13 cellular contexts compared by ENCODE assay signal in the genomic region with DNA sequence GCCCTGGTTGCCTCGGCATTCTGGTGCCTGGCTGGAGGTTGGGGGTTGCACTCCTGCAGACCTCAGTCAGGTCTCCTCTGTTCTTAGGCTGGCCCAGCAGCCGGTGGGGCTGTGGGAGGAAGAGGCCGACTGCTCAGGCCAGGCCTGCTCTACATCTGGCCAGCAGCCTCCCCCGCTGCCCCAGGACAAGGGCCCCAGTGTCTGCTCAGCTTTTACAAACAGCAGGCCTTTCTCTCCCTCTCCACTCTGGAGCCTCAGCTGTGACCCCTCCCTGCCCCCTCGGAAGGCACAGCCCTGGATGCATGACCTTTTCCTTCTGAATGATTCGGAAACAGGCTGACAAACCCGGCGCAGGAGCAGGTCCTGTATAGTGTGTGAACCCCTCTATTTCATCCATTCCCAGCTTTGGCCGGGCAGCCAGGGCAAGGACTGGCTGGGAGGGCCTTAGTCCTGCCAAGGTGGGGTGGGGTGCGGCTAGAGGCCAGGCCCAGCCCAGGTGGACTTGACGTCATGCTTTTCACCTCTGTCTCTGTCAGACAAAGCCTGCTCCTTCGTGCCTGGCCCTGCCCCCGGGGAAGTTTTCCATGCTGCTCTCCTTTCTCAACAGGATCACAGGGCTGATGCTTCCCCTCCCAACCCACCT. TPM values are rescaled to one million over a fixed set of nuclear protein-coding genes. Genes with fewer than 3 reads are reported as not detected.
DNase-seq lines count a peak whose midpoint lies in the region; ATAC-seq, FAIRE-seq and TF ChIP-seq lines count a peak whose summit lies in the region.
"Had no signal": no experiment of that assay in that cellular context is flagged by ENCODE, and none has a peak within 500 bp of the region (broad histone marks: within the 10 kb centered on the region; RNA-seq: fewer than 3 reads in every experiment).

No MANE protein-coding gene starts in this region.

- TF ChIP-seq CTCF in gastroesophageal sphincter (IDR thresholded peaks at IDR 0.05) (no peak), suprapubic skin (IDR thresholded peaks at IDR 0.05) (no peak), D721Med (IDR thresholded peaks at IDR 0.05; ENCODE audit: insufficient read depth, missing control alignments) (no peak)

- TF ChIP-seq POLR2A in gastroesophageal sphincter (IDR thresholded peaks at IDR 0.05) (no peak), suprapubic skin (IDR thresholded peaks at IDR 0.05) (no peak)

- in situ Hi-C loops in SK-MEL-5 (cut with HindIII; ENCODE audit: low pct_unique_long_range_greater_than_20kb, low sequenced_read_pairs) = no loop called here

- no peaks in the 10 kb centered on the region for H3K36me3 ChIP-seq in gastroesophageal sphincter
- H3K36me3 ChIP-seq in suprapubic skin = no peaks in the 10 kb centered on the region

- H3K27ac ChIP-seq in gastroesophageal sphincter (peak overlapping the region in 3 of 4 donors; percentile 43 to 67 (median 64)), suprapubic skin (peak overlapping the region; percentile 51)

- H3K9me3 ChIP-seq in gastroesophageal sphincter (no peaks in the 10 kb centered on the region), suprapubic skin (no peaks in the 10 kb centered on the region)

- peak; percentile 78 for DNase-seq in SK-MEL-5 (ENCODE audit: low read depth, low spot score)
- peak; percentile 78 for DNase-seq in midbrain (lab: John Stamatoyannopoulos, UW)
- DNase-seq in suprapubic skin (ENCODE audit: low spot score in 2 of 2) = peak in 1 of 2 donors; percentile 74
- no peak for DNase-seq in NCI-H446 (lab: John Stamatoyannopoulos, UW)
- DNase-seq in D721Med (ENCODE audit: insufficient read length, low spot score) = no peak
- no peak for DNase-seq in effector CD4-positive, alpha-beta T cell
- DNase-seq: HCEC 1CT; Kasumi-1; stimulated activated CD4-positive, alpha-beta T cell treated with anti-CD3 and anti-CD28 coated beads, Interleukin-12 subunit alpha, Interleukin-12 subunit beta, amount 100 ng/mL, for 4 hours; stimulated activated CD8-positive, alpha-beta memory T cell treated with anti-CD3 and anti-CD28 coated beads, Interleukin-4, amount 100 ng/mL, for 48 hours had no signal

- ATAC-seq in gastroesophageal sphincter (no peak), GM21423 (IDR thresholded peaks at IDR 0.05; ENCODE audit: unreplicated experiment) (no peak)
- ATAC-seq: activated CD4-positive, CD25-positive, alpha-beta regulatory T cell treated with anti-CD3 and anti-CD28 coated beads, Interleukin-2, amount 50 U/mL, for 24 hours had no signal

- TF ChIP-seq EP300 in gastroesophageal sphincter (IDR thresholded peaks at IDR 0.05) (no peak), suprapubic skin (IDR thresholded peaks at IDR 0.05) (no peak)

- H3K27me3 ChIP-seq in gastroesophageal sphincter (peaks cover 39% of the 10 kb centered on the region), suprapubic skin (no peaks in the 10 kb centered on the region)

- H3K4me3 ChIP-seq in gastroesophageal sphincter = no peak overlapping the region
- no peak overlapping the region for H3K4me3 ChIP-seq in suprapubic skin

- H3K4me1 ChIP-seq in gastroesophageal sphincter = peaks cover 0 to 47% (median 13%) of the 10 kb centered on the region in 3 donors
- peaks cover 60% of the 10 kb centered on the region for H3K4me1 ChIP-seq in suprapubic skin

- no peak for FAIRE-seq in D721Med (lab: Jason Lieb, UNC)

- WGBS in gastroesophageal sphincter (ENCODE audit: low coverage in 1 of 2), 2 donors = 63% methylated on average over 7 of the region's 13 CpGs; no CpG with 5 or more reads in 1 of the 2 donors
- WGBS in suprapubic skin = 69% methylated on average over 11 of the region's 13 CpGs

RNA-seq across cellular contexts. Expression of gene ITPR3, which starts 10.2 kb away (rescaled TPM):
- total RNA-seq in SK-MEL-5 (2014; rRNA removed; shearing (Covaris generic)) = 4.2 and 4.3 TPM in 2 replicates
- 9.7 and 14.3 TPM in 2 replicates for polyA plus RNA-seq in SK-MEL-5 (2015; cell fraction: cytosol; rRNA removed)
- 30.6 and 38.3 TPM in 2 replicates for polyA plus RNA-seq in SK-MEL-5 (2015; cell fraction: nucleus; rRNA removed)
- 10 to 100 TPM; 11.8 to 25.0 (median 19.6) TPM for total RNA-seq in gastroesophageal sphincter
- total RNA-seq in suprapubic skin = 100 to 1,000 TPM; 174 to 206 (median 199) TPM

RNA-seq across cellular contexts. Expression of gene BAK1, which starts 30.8 kb away (rescaled TPM):
- total RNA-seq in SK-MEL-5 (2014; rRNA removed; shearing (Covaris generic)) = 11.2 and 11.9 TPM in 2 replicates
- polyA plus RNA-seq in SK-MEL-5 (2015; cell fraction: cytosol; rRNA removed) = 25.0 and 30.8 TPM in 2 replicates
- 18.3 and 24.2 TPM in 2 replicates for polyA plus RNA-seq in SK-MEL-5 (2015; cell fraction: nucleus; rRNA removed)
- total RNA-seq in gastroesophageal sphincter (10 to 100 TPM in 2 of 4 donors, 1 to 10 TPM in 2; 7.3 to 14.3 (median 11.0) TPM), suprapubic skin (10 to 100 TPM; 12.6 to 15.0 (median 14.3) TPM)

Comparison
In these comparisons a context has a peak if more than half of its experiments do, and no peak if none do; other contexts are left out.
1. DNase-seq: peak in SK-MEL-5 (single experiment) and midbrain (single experiment); none in NCI-H446 (0 of 2), D721Med (single experiment) and effector CD4-positive, alpha-beta T cell (single experiment).
2. RNA of gene ITPR3, which starts 10.2 kb away (total RNA-seq): 174 to 206 TPM in suprapubic skin; 11.8 to 25.0 TPM in gastroesophageal sphincter and 4.2 to 4.3 TPM in SK-MEL-5; every median in the first group is over 4 times any median in the second.